9 cellular contexts compared by ENCODE assay signal in genomic region chr15:78739996-78740903, GRCh38.
DNase-seq lines count a peak whose midpoint lies in the region; ATAC-seq lines count a peak whose summit lies in the region.
"Had no signal": no experiment of that assay in that cellular context is flagged by ENCODE, and none has a peak within 500 bp of the region (broad histone marks: within the 10 kb centered on the region; RNA-seq: fewer than 3 reads in every experiment).

No MANE protein-coding gene starts in this region.

- no peaks in the 10 kb centered on the region for H3K36me3 ChIP-seq in mesenchymal stem cell (ENCODE audit: control insufficient read depth in 1 of 2, insufficient read depth in 2 of 2, low read depth in 1 of 2, low read length in 2 of 2)
- H3K36me3 ChIP-seq: BLaER1 had no signal

- no peaks in the 10 kb centered on the region for H3K9me3 ChIP-seq in mesenchymal stem cell (ENCODE audit: control insufficient read depth, low read length)
- H3K9me3 ChIP-seq: BLaER1 had no signal

- H3K79me1 ChIP-seq in mesenchymal stem cell (replicated peaks; ENCODE audit: low read length, poor library complexity, severe bottlenecking): no peaks in the 10 kb centered on the region

- no peak overlapping the region for H3K9ac ChIP-seq in mesenchymal stem cell (ENCODE audit: low read length)
- H3K9ac ChIP-seq: BLaER1 had no signal

- no peak overlapping the region for H2BK12ac ChIP-seq in mesenchymal stem cell (ENCODE audit: low read length in 2 of 2)

- ATAC-seq in GM21423 (IDR thresholded peaks at IDR 0.05; ENCODE audit: unreplicated experiment): no peak

- H3K27ac ChIP-seq in mesenchymal stem cell (ENCODE audit: low read length, poor library complexity, severe bottlenecking): no peak overlapping the region
- H3K27ac ChIP-seq: BLaER1 had no signal

- no peak overlapping the region for H2BK5ac ChIP-seq in mesenchymal stem cell (ENCODE audit: low read depth, low read length, poor library complexity, severe bottlenecking)

- peaks cover 5 to 8% of the 10 kb centered on the region in 2 experiments for H3K27me3 ChIP-seq in mesenchymal stem cell (ENCODE audit: control insufficient read depth in 1 of 2, insufficient read depth in 1 of 2, low read length in 2 of 2)
- H3K27me3 ChIP-seq: BLaER1 had no signal

- H3K4ac ChIP-seq in mesenchymal stem cell (ENCODE audit: low read depth in 1 of 2, low read length in 2 of 2): no peak overlapping the region

- H3K14ac ChIP-seq in mesenchymal stem cell (ENCODE audit: low read length in 2 of 2): no peak overlapping the region

- no peak overlapping the region for H3K4me3 ChIP-seq in mesenchymal stem cell (ENCODE audit: insufficient read depth in 1 of 2, low read depth in 1 of 2, low read length in 2 of 2)
- H3K4me3 ChIP-seq: BLaER1 had no signal

- no peak overlapping the region for H4K8ac ChIP-seq in mesenchymal stem cell (ENCODE audit: low read length)

- in situ Hi-C loops in KBM-7 (cut with MboI; ENCODE audit: low pct_unique_long_range_greater_than_20kb, low sequenced_read_pairs): no loop called here

- H2BK120ac ChIP-seq in mesenchymal stem cell (ENCODE audit: low read depth, low read length): no peak overlapping the region

- WGBS in mesenchymal stem cell: 49% methylated on average over 23 of the region's 23 CpGs

- peak; percentile 76 for DNase-seq in NCI-H1436 (lab: John Stamatoyannopoulos, UW)
- DNase-seq in NCI-H1436 treated with DMSO at 0.1 percent for 48 hours (lab: John Stamatoyannopoulos, UW): no peak
- peak; percentile 91 for DNase-seq in KBM-7
- peak; percentile 85 for DNase-seq in SKM-1 treated with dmso at 0.1 percent for 144 hours (lab: John Stamatoyannopoulos, UW; ENCODE audit: unreplicated experiment)
- peak; percentile 58 for DNase-seq in cerebellar cortex (ENCODE audit: low spot score)
- peak; percentile 45 for DNase-seq in mesenchymal stem cell
- no peak for DNase-seq in effector CD8-positive, alpha-beta T cell (lab: John Stamatoyannopoulos, UW)

- H3K23ac ChIP-seq in mesenchymal stem cell (ENCODE audit: low read length in 2 of 2): no peak overlapping the region

- no peak overlapping the region for H2AFZ ChIP-seq in mesenchymal stem cell (ENCODE audit: low read depth, low read length)

- H3K4me1 ChIP-seq in mesenchymal stem cell (ENCODE audit: control insufficient read depth, insufficient read depth, low read depth, low read length): peaks cover 3% of the 10 kb centered on the region

- H3K18ac ChIP-seq in mesenchymal stem cell (ENCODE audit: low read depth in 1 of 2, low read length in 2 of 2): peak overlapping the region in 1 of 2 experiments; percentile 50

- no peak overlapping the region for H2AK5ac ChIP-seq in mesenchymal stem cell (ENCODE audit: low read length, severe bottlenecking)

- no peak overlapping the region for H3K4me2 ChIP-seq in mesenchymal stem cell (ENCODE audit: low read length, poor library complexity, severe bottlenecking)

- H4K91ac ChIP-seq in mesenchymal stem cell (ENCODE audit: low read length): no peak overlapping the region

- H2BK15ac ChIP-seq in mesenchymal stem cell (ENCODE audit: low read depth, poor library complexity, severe bottlenecking): no peak overlapping the region

Comparison
In these comparisons a context has a peak if more than half of its experiments do, and no peak if none do; other contexts are left out.
1. DNase-seq: peak in NCI-H1436 (single experiment), KBM-7 (single experiment), SKM-1 treated with dmso at 0.1 percent for 144 hours (single experiment), cerebellar cortex (single experiment) and mesenchymal stem cell (single experiment); none in NCI-H1436 treated with DMSO at 0.1 percent for 48 hours (single experiment) and effector CD8-positive, alpha-beta T cell (single experiment).